23 cellular contexts compared by ENCODE assay signal in genomic region chr4:147957446-147957845, GRCh38.
"Had no signal": no experiment of that assay in that cellular context is flagged by ENCODE, and none has a peak within 500 bp of the region (broad histone marks: within the 10 kb centered on the region; RNA-seq: fewer than 3 reads in every experiment).

No MANE protein-coding gene starts in this region.

- H3K9me3 ChIP-seq: esophagus muscularis mucosa, gastrocnemius medialis, prostate gland, spleen, upper lobe of left lung, vagina had no signal

- H3K9ac ChIP-seq: parathyroid adenoma had no signal

- H3K4me3 ChIP-seq: esophagus muscularis mucosa, gastrocnemius medialis, prostate gland, spleen, tibial artery, upper lobe of left lung, vagina had no signal

- H3K36me3 Mint-ChIP-seq: stimulated activated memory B cell treated with anti-CD40 and anti-IgM and Interleukin-4, amounts not matched to agents 10 μg/mL and 1 μg/mL and 100 μg/mL, for 72 hours had no signal

- H3K27me3 ChIP-seq: esophagus muscularis mucosa, gastrocnemius medialis, spleen, tibial artery, upper lobe of left lung, vagina had no signal

- FAIRE-seq: kidney had no signal

- H3K27ac ChIP-seq: epithelial cell of prostate, gastrocnemius medialis, prostate gland, spleen, upper lobe of left lung, vagina had no signal

- H3K9me3 Mint-ChIP-seq: effector memory CD8-positive, alpha-beta T cell; nephron progenitor cell; stimulated activated naive CD8-positive, alpha-beta T cell treated with anti-CD3 and anti-CD28 coated beads, Interleukin-15, Interleukin-2, amounts not matched to agents 100 ng/mL and 50 ng/mL, for 24 hours had no signal

- H3K4me1 Mint-ChIP-seq: immature natural killer cell; naive thymus-derived CD4-positive, alpha-beta T cell; nephron progenitor cell; stimulated activated memory B cell treated with anti-CD40 and anti-IgM and Interleukin-4, amounts not matched to agents 10 μg/mL and 1 μg/mL and 100 μg/mL, for 72 hours had no signal

- H3K27ac Mint-ChIP-seq: effector memory CD8-positive, alpha-beta T cell; immature natural killer cell; naive thymus-derived CD4-positive, alpha-beta T cell; nephron progenitor cell; stimulated activated memory B cell treated with anti-CD40 and anti-IgM and Interleukin-4, amounts not matched to agents 10 μg/mL and 1 μg/mL and 100 μg/mL, for 72 hours; stimulated activated naive CD8-positive, alpha-beta T cell treated with anti-CD3 and anti-CD28 coated beads, Interleukin-15, Interleukin-2, amounts not matched to agents 100 ng/mL and 50 ng/mL, for 24 hours had no signal

- DNase-seq: effector memory CD8-positive, alpha-beta T cell; gastrocnemius medialis; immature natural killer cell; kidney; left cardiac atrium; mesendoderm; naive thymus-derived CD4-positive, alpha-beta T cell; nephron progenitor cell; retina; spleen; stimulated activated CD4-positive, alpha-beta T cell treated with anti-CD3 and anti-CD28 coated beads, Interleukin-15, amount 100 ng/mL, for 24 hours; stimulated activated CD4-positive, alpha-beta T cell treated with anti-CD3 and anti-CD28 coated beads, Interleukin-1b, Interleukin-23, amount 100 ng/mL, for 48 hours; stimulated activated CD4-positive, alpha-beta T cell treated with anti-CD3 and anti-CD28 coated beads, Interleukin-4, amount 100 ng/mL, for 24 hours; tibial artery; upper lobe of left lung had no signal

- H3K27me3 Mint-ChIP-seq: effector memory CD8-positive, alpha-beta T cell; naive thymus-derived CD4-positive, alpha-beta T cell; stimulated activated naive CD8-positive, alpha-beta T cell treated with anti-CD3 and anti-CD28 coated beads, Interleukin-15, Interleukin-2, amounts not matched to agents 100 ng/mL and 50 ng/mL, for 24 hours had no signal

- H3K4me3 Mint-ChIP-seq: effector memory CD8-positive, alpha-beta T cell; immature natural killer cell; naive thymus-derived CD4-positive, alpha-beta T cell; nephron progenitor cell; stimulated activated memory B cell treated with anti-CD40 and anti-IgM and Interleukin-4, amounts not matched to agents 10 μg/mL and 1 μg/mL and 100 μg/mL, for 72 hours; stimulated activated naive CD8-positive, alpha-beta T cell treated with anti-CD3 and anti-CD28 coated beads, Interleukin-15, Interleukin-2, amounts not matched to agents 100 ng/mL and 50 ng/mL, for 24 hours had no signal

- H3K36me3 ChIP-seq: prostate gland, upper lobe of left lung, vagina had no signal

- H3K4me1 ChIP-seq: prostate gland, spleen, upper lobe of left lung had no signal

- H3K79me2 ChIP-seq: parathyroid adenoma had no signal

- ATAC-seq: effector memory CD8-positive, alpha-beta T cell; gastrocnemius medialis; naive thymus-derived CD4-positive, alpha-beta T cell; sciatic nerve; stimulated activated memory B cell treated with anti-CD40 and anti-IgM and Interleukin-4, amounts not matched to agents 10 μg/mL and 1 μg/mL and 100 μg/mL, for 72 hours had no signal
